ENCODE assay signal across 8 cellular contexts in genomic region chr17:40646791-40647548, GRCh38. TPM values are rescaled to one million over a fixed set of nuclear protein-coding genes. Genes with fewer than 3 reads are reported as not detected.
DNase-seq lines count a peak whose midpoint lies in the region; ATAC-seq and TF ChIP-seq lines count a peak whose summit lies in the region.

No MANE protein-coding gene starts in this region.

- peak overlapping the region; percentile 89 for H3K4me3 Mint-ChIP-seq in activated T-helper 1 cell treated with anti-CD3 and anti-CD28 coated beads, Interleukin-12 subunit alpha, Interleukin-12 subunit beta, Interleukin-2, Interleukin-4 antibody, amounts not matched to agents 30 ng/mL and 10 ng/mL and 1 ng/mL, durations not matched to agents 14 hours and 24 hours and 36 hours

- in situ Hi-C loops in gastrocnemius medialis (cut with MboI; ENCODE audit: low sequenced_read_pairs in 4 of 4): no loop called here

- H3K4me2 ChIP-seq in BLaER1 (peak overlapping the region; percentile 87), Karpas-422 (ENCODE audit: low read depth, low read length, poor library complexity, severe bottlenecking) (peak overlapping the region; percentile 89)

- intact Hi-C loops in activated T-helper 1 cell treated with anti-CD3 and anti-CD28 coated beads, Interleukin-12 subunit alpha, Interleukin-12 subunit beta, Interleukin-2, Interleukin-4 antibody, amounts not matched to agents 30 ng/mL and 10 ng/mL and 1 ng/mL, durations not matched to agents 14 hours and 24 hours and 36 hours (cut with micrococcal nuclease): loop anchor here (2.0 kb wide), 1 partner anchor 16 kb away; no protein-coding TSS in a partner anchor
- intact Hi-C loops in left ventricle myocardium inferior (cut with micrococcal nuclease) (no loop called here), gastrocnemius medialis (cut with DNase I; ENCODE audit: low total_unique reads) (loop anchor here (10.0 kb wide), 2 partner anchors 168 to 362 kb away; partner anchors contain the start of gene CDC6), sciatic nerve (cut with DNase I) (no loop called here)

- H3K36me3 ChIP-seq in BLaER1 (peaks cover 34% of the 10 kb centered on the region), Karpas-422 (ENCODE audit: insufficient read depth, low read length) (peaks cover 40% of the 10 kb centered on the region; the same call in 1 of the 2 replicates), left ventricle myocardium inferior (peaks cover 33% of the 10 kb centered on the region), gastrocnemius medialis (peaks cover 0 to 36% of the 10 kb centered on the region in 2 donors)

- ATAC-seq in GM18868 (IDR thresholded peaks at IDR 0.05; ENCODE audit: unreplicated experiment) (peak; percentile 18), gastrocnemius medialis (peak; percentile 20 to 22), sciatic nerve (no peak)

- no peaks in the 10 kb centered on the region for H3K9me3 ChIP-seq in BLaER1
- no peaks in the 10 kb centered on the region for H3K9me3 ChIP-seq in Karpas-422 (ENCODE audit: low read length)
- no peaks in the 10 kb centered on the region for H3K9me3 ChIP-seq in left ventricle myocardium inferior (replicated peaks)
- no peaks in the 10 kb centered on the region for H3K9me3 ChIP-seq in gastrocnemius medialis

- peaks cover 29% of the 10 kb centered on the region for H3K36me3 Mint-ChIP-seq in activated T-helper 1 cell treated with anti-CD3 and anti-CD28 coated beads, Interleukin-12 subunit alpha, Interleukin-12 subunit beta, Interleukin-2, Interleukin-4 antibody, amounts not matched to agents 30 ng/mL and 10 ng/mL and 1 ng/mL, durations not matched to agents 14 hours and 24 hours and 36 hours (ENCODE audit: low read depth)

- H3K79me2 ChIP-seq in Karpas-422 (ENCODE audit: low read length): peaks cover 57% of the 10 kb centered on the region

- TF ChIP-seq CTCF in left ventricle myocardium inferior (IDR thresholded peaks at IDR 0.05; ENCODE audit: borderline replicate concordance) (no peak), gastrocnemius medialis (IDR thresholded peaks at IDR 0.05 in 4 of 5, conservative IDR thresholded peaks at IDR 0.05 in 1 of 5) (no peak)

- H3K4me3 ChIP-seq in BLaER1 (peak overlapping the region; percentile 91), Karpas-422 (ENCODE audit: low read length) (peak overlapping the region; percentile 95), left ventricle myocardium inferior (peak overlapping the region; percentile 96), gastrocnemius medialis (peak overlapping the region; percentile 75 to 98 (median 82))

- DNase-seq in Karpas-422 (peak; percentile 83), left ventricle myocardium inferior (no peak), gastrocnemius medialis (peak in 1 of 2 donors; percentile 16), sciatic nerve (ENCODE audit: low spot score) (no peak), epidermal melanocyte (ENCODE audit: insufficient read length, low spot score) (no peak)
- DNase-seq in activated T-helper 1 cell treated with anti-CD3 and anti-CD28 coated beads, Interleukin-12 subunit alpha, Interleukin-12 subunit beta, Interleukin-2, Interleukin-4 antibody, amounts not matched to agents 30 ng/mL and 10 ng/mL and 1 ng/mL, durations not matched to agents 14 hours and 24 hours and 36 hours (ENCODE audit: low spot score): no peak

- TF ChIP-seq POLR2A in gastrocnemius medialis (IDR thresholded peaks at IDR 0.05): no peak

- H3K27ac ChIP-seq in BLaER1: peak overlapping the region; percentile 100
- H3K27ac ChIP-seq in Karpas-422 (ENCODE audit: low read length): peak overlapping the region; percentile 75
- H3K27ac ChIP-seq in left ventricle myocardium inferior (replicated peaks): peak overlapping the region; percentile 98
- peak overlapping the region; percentile 95 to 99 (median 97) for H3K27ac ChIP-seq in gastrocnemius medialis

- H3K4me1 Mint-ChIP-seq in activated T-helper 1 cell treated with anti-CD3 and anti-CD28 coated beads, Interleukin-12 subunit alpha, Interleukin-12 subunit beta, Interleukin-2, Interleukin-4 antibody, amounts not matched to agents 30 ng/mL and 10 ng/mL and 1 ng/mL, durations not matched to agents 14 hours and 24 hours and 36 hours (ENCODE audit: low read depth): peaks cover 61% of the 10 kb centered on the region

- H3K27me3 ChIP-seq in BLaER1 (no peaks in the 10 kb centered on the region), Karpas-422 (ENCODE audit: low read length) (no peaks in the 10 kb centered on the region), left ventricle myocardium inferior (ENCODE audit: low read depth) (no peaks in the 10 kb centered on the region), gastrocnemius medialis (no peaks in the 10 kb centered on the region)

- peaks cover 43% of the 10 kb centered on the region for H4K20me1 ChIP-seq in BLaER1
- peaks cover 5% of the 10 kb centered on the region; the same call in 1 of the 2 replicates for H4K20me1 ChIP-seq in Karpas-422 (ENCODE audit: insufficient read depth, low read depth, low read length)

- peaks cover 49% of the 10 kb centered on the region for H3K4me1 ChIP-seq in BLaER1
- H3K4me1 ChIP-seq in Karpas-422 (ENCODE audit: low read length): peaks cover 35% of the 10 kb centered on the region
- H3K4me1 ChIP-seq in left ventricle myocardium inferior: peaks cover 60% of the 10 kb centered on the region
- peaks cover 28 to 35% of the 10 kb centered on the region in 2 donors for H3K4me1 ChIP-seq in gastrocnemius medialis

- no peaks in the 10 kb centered on the region for H3K9me2 ChIP-seq in Karpas-422 (replicated peaks; ENCODE audit: insufficient read depth, low read length)

- H3K27me3 Mint-ChIP-seq in activated T-helper 1 cell treated with anti-CD3 and anti-CD28 coated beads, Interleukin-12 subunit alpha, Interleukin-12 subunit beta, Interleukin-2, Interleukin-4 antibody, amounts not matched to agents 30 ng/mL and 10 ng/mL and 1 ng/mL, durations not matched to agents 14 hours and 24 hours and 36 hours (ENCODE audit: insufficient read depth): peaks cover 2% of the 10 kb centered on the region

- peak overlapping the region; percentile 95 for H3K27ac Mint-ChIP-seq in activated T-helper 1 cell treated with anti-CD3 and anti-CD28 coated beads, Interleukin-12 subunit alpha, Interleukin-12 subunit beta, Interleukin-2, Interleukin-4 antibody, amounts not matched to agents 30 ng/mL and 10 ng/mL and 1 ng/mL, durations not matched to agents 14 hours and 24 hours and 36 hours

- peak overlapping the region; percentile 68; the same call in 1 of the 2 replicates for H2AFZ ChIP-seq in Karpas-422 (ENCODE audit: low read length)

- H3K9ac ChIP-seq in BLaER1 (peak overlapping the region; percentile 100), Karpas-422 (ENCODE audit: low read length) (peak overlapping the region; percentile 97)

- H3K9me3 Mint-ChIP-seq in activated T-helper 1 cell treated with anti-CD3 and anti-CD28 coated beads, Interleukin-12 subunit alpha, Interleukin-12 subunit beta, Interleukin-2, Interleukin-4 antibody, amounts not matched to agents 30 ng/mL and 10 ng/mL and 1 ng/mL, durations not matched to agents 14 hours and 24 hours and 36 hours: no peaks in the 10 kb centered on the region

RNA-seq across cellular contexts. Expression of gene SMARCE1, which starts 0.6 kb away (rescaled TPM):
- total RNA-seq in Karpas-422 (2014; rRNA removed; shearing (Covaris generic); ENCODE audit: low replicate concordance): 68.6 and 72.2 TPM in 2 replicates
- total RNA-seq in activated T-helper 1 cell treated with anti-CD3 and anti-CD28 coated beads, Interleukin-12 subunit alpha, Interleukin-12 subunit beta, Interleukin-2, Interleukin-4 antibody, amounts not matched to agents 30 ng/mL and 10 ng/mL and 1 ng/mL, durations not matched to agents 14 hours and 24 hours and 36 hours: 125 and 132 TPM in 2 replicates
- 58.6 TPM for total RNA-seq in left ventricle myocardium inferior
- total RNA-seq in gastrocnemius medialis: 10 to 100 TPM; 48.0 to 74.7 (median 64.5) TPM
- 115 TPM for total RNA-seq in sciatic nerve

RNA-seq across cellular contexts. Expression of gene KRT222, which starts 18.0 kb away (rescaled TPM):
- total RNA-seq in Karpas-422 (2014; rRNA removed; shearing (Covaris generic); ENCODE audit: low replicate concordance): not detected in 2 replicates
- total RNA-seq in activated T-helper 1 cell treated with anti-CD3 and anti-CD28 coated beads, Interleukin-12 subunit alpha, Interleukin-12 subunit beta, Interleukin-2, Interleukin-4 antibody, amounts not matched to agents 30 ng/mL and 10 ng/mL and 1 ng/mL, durations not matched to agents 14 hours and 24 hours and 36 hours: not detected in 2 replicates
- total RNA-seq in left ventricle myocardium inferior (0.38 TPM), gastrocnemius medialis (not detected), sciatic nerve (8.2 TPM)

RNA-seq across cellular contexts. Expression of gene KRT24, which starts 56.6 kb away (rescaled TPM):
- not detected in 2 replicates for total RNA-seq in Karpas-422 (2014; rRNA removed; shearing (Covaris generic); ENCODE audit: low replicate concordance)
- total RNA-seq in activated T-helper 1 cell treated with anti-CD3 and anti-CD28 coated beads, Interleukin-12 subunit alpha, Interleukin-12 subunit beta, Interleukin-2, Interleukin-4 antibody, amounts not matched to agents 30 ng/mL and 10 ng/mL and 1 ng/mL, durations not matched to agents 14 hours and 24 hours and 36 hours: not detected in 2 replicates
- total RNA-seq in left ventricle myocardium inferior (not detected), gastrocnemius medialis (not detected), sciatic nerve (0.53 TPM)

Comparison
In these comparisons a context has a peak if more than half of its experiments do, and no peak if none do; other contexts are left out.
1. intact Hi-C loops: an anchor here in activated T-helper 1 cell treated with anti-CD3 and anti-CD28 coated beads, Interleukin-12 subunit alpha, Interleukin-12 subunit beta, Interleukin-2, Interleukin-4 antibody, amounts not matched to agents 30 ng/mL and 10 ng/mL and 1 ng/mL, durations not matched to agents 14 hours and 24 hours and 36 hours (2.0 kb wide) and gastrocnemius medialis (10.0 kb wide); none called in left ventricle myocardium inferior and sciatic nerve.